Comparison of ENCODE assay signal across 1 cellular context in the genomic region with DNA sequence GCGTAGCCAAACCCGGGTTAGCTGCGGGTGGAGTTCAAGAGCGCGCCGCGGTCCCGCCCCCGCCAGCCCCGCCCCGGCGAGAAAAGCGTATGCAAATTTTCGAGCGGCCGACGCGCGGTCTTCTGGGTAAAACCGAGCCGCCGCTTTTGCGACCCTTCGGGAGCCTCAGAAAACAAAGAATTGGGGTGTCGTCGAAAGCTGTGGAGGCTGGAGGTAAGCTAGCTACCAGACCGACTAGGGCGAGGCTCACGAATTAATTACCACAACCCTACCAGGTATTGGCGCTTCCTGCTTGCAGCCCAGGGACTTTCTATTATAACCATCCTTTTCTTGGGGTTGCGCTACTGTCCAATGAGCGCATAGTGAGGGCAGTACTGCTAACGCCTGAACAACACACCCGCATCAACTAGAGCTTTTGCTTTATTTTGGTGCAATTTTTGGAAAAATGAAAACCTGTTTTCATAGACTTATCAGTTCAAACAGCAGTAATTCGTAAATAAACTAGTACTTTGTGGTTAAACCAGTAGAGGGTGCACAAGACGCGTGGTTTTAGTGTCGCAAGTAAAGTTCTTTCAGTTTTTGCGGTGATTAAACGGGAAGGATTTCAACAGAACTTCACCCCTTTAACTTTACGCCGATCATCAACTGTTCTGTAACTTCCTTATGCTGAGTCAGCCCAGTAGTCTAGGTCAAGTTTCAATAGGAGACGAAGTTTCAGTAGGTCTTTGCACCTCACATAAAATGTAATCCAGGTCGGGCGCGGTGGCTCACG.
TF ChIP-seq lines count a peak whose summit lies in the region.

A gene (plus strand): TSS at position 318 of the 772 bp plus-strand sequence.

TF ChIP-seq in HepG2, 621 proteins besides CTCF, POLR2A, EP300 and RAD21 (continued from another document):
- TF ChIP-seq, protein P1, sequence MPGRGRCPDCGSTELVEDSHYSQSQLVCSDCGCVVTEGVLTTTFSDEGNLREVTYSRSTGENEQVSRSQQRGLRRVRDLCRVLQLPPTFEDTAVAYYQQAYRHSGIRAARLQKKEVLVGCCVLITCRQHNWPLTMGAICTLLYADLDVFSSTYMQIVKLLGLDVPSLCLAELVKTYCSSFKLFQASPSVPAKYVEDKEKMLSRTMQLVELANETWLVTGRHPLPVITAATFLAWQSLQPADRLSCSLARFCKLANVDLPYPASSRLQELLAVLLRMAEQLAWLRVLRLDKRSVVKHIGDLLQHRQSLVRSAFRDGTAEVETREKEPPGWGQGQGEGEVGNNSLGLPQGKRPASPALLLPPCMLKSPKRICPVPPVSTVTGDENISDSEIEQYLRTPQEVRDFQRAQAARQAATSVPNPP (CRISPR knock-in tag; IDR thresholded peaks at IDR 0.05): peak; percentile 97
- TF ChIP-seq ZNF264 (CRISPR knock-in tag; IDR thresholded peaks at IDR 0.05): peak; percentile 88
- TF ChIP-seq CBX5 (CRISPR knock-in tag; IDR thresholded peaks at IDR 0.05; ENCODE audit: borderline replicate concordance): peak; percentile 82; the same call in 1 of the 2 replicates
